Comparison of ENCODE assay signal across 22 cellular contexts in genomic region chr5:59081693-59082092, GRCh38.
DNase-seq lines count a peak whose midpoint lies in the region; FAIRE-seq and TF ChIP-seq lines count a peak whose summit lies in the region.
"Had no signal": no experiment of that assay in that cellular context is flagged by ENCODE, and none has a peak within 500 bp of the region (broad histone marks: within the 10 kb centered on the region; RNA-seq: fewer than 3 reads in every experiment).

No MANE protein-coding gene starts in this region.

- H3K27ac ChIP-seq in A673 (ENCODE audit: low read depth, low read length, poor library complexity, severe bottlenecking) = no peak overlapping the region
- H3K27ac ChIP-seq: C4-2B had no signal

- H3K9me3 ChIP-seq in A673 (ENCODE audit: low read depth, low read length, poor library complexity, severe bottlenecking) = no peaks in the 10 kb centered on the region
- H3K9me3 ChIP-seq: Caco-2 had no signal

- no TSS peak for BruUV-seq in A673 (replicated peaks; lab: Mats Ljungman, UMichigan)

- POLR2A ChIA-PET in A673 (lab: Charles Lee; ENCODE audit: low non-redundant PET) = no interaction called here

- no peak overlapping the region for H3K27ac Mint-ChIP-seq in chondrocyte (ENCODE audit: unreplicated experiment)
- H3K27ac Mint-ChIP-seq: CD4-positive, alpha-beta T cell; GM23338; IgD-negative memory B cell had no signal

- DNase-seq in A673 (ENCODE audit: low spot score) = peak; percentile 25
- DNase-seq in NCI-H524 (lab: John Stamatoyannopoulos, UW) = peak; percentile 69 to 78
- peak; percentile 90 for DNase-seq in NCI-H82 treated with DMSO at 0.1 percent for 48 hours (lab: John Stamatoyannopoulos, UW; ENCODE audit: unreplicated experiment)
- DNase-seq in NCI-H2029 treated with DMSO at 0.1 percent for 48 hours (lab: John Stamatoyannopoulos, UW) = no peak
- no peak for DNase-seq in chondrocyte (ENCODE audit: low spot score)
- DNase-seq in NCI-H526 (lab: John Stamatoyannopoulos, UW) = no peak
- DNase-seq in NCI-H774 (lab: John Stamatoyannopoulos, UW) = no peak
- DNase-seq: 8988T; ACHN; AML-193; Caco-2; CD4-positive, alpha-beta T cell; DMS153; DMS79; GF-D8; HCEC 1CT had no signal

- H3K4me1 Mint-ChIP-seq in chondrocyte (ENCODE audit: low read depth) = peaks cover 8% of the 10 kb centered on the region
- H3K4me1 Mint-ChIP-seq: GM23338 had no signal

- CTCF ChIA-PET in A673 (lab: Charles Lee) = no interaction called here

- H3K36me3 ChIP-seq in A673 (ENCODE audit: insufficient read depth, low read length, poor library complexity, severe bottlenecking) = no peaks in the 10 kb centered on the region

- H3K9me3 Mint-ChIP-seq in chondrocyte (ENCODE audit: low read depth) = no peaks in the 10 kb centered on the region
- H3K9me3 Mint-ChIP-seq: CD4-positive, alpha-beta T cell; GM23338; IgD-negative memory B cell had no signal

- no peaks in the 10 kb centered on the region for H3K36me3 Mint-ChIP-seq in chondrocyte (ENCODE audit: low read depth)

- no peak overlapping the region for H3K4me3 ChIP-seq in A673 (ENCODE audit: low read depth, low read length, poor library complexity, severe bottlenecking)
- H3K4me3 ChIP-seq: GM23338 had no signal

- no peaks in the 10 kb centered on the region for H3K27me3 ChIP-seq in A673 (replicated peaks; ENCODE audit: insufficient read depth, low read depth, low read length, poor library complexity)

- no peaks in the 10 kb centered on the region for H3K27me3 Mint-ChIP-seq in chondrocyte (ENCODE audit: low read depth)
- H3K27me3 Mint-ChIP-seq: IgD-negative memory B cell had no signal

- H3K4me1 ChIP-seq in A673 (ENCODE audit: insufficient read depth, low read length, poor library complexity, severe bottlenecking) = no peaks in the 10 kb centered on the region

- intact Hi-C loops in A673 (cut with micrococcal nuclease; ENCODE audit: unreplicated experiment) = no loop called here

- H3K4me3 Mint-ChIP-seq in chondrocyte (ENCODE audit: unreplicated experiment) = no peak overlapping the region
- H3K4me3 Mint-ChIP-seq: CD4-positive, alpha-beta T cell; GM23338; IgD-negative memory B cell had no signal

- FAIRE-seq in islet of Langerhans (lab: Jason Lieb, UNC) = peak; percentile 43
- FAIRE-seq: H54, HepG2 had no signal

- TF ChIP-seq CTCF in A673 (conservative IDR thresholded peaks at IDR 0.05; ENCODE audit: low read depth, low read length) = no peak
- no peak for TF ChIP-seq CTCF in chondrocyte (IDR thresholded peaks at IDR 0.05)

Comparison
In these comparisons a context has a peak if more than half of its experiments do, and no peak if none do; other contexts are left out.
1. DNase-seq: peak in A673 (single experiment), NCI-H524 (2 of 2) and NCI-H82 treated with DMSO at 0.1 percent for 48 hours (single experiment); none in NCI-H2029 treated with DMSO at 0.1 percent for 48 hours (single experiment), chondrocyte (single experiment), NCI-H526 (0 of 2) and NCI-H774 (single experiment).